ENCODE assay signal across 24 cellular contexts in genomic region chr2:85974395-85974794, GRCh38.
"Had no signal": no experiment of that assay in that cellular context is flagged by ENCODE, and none has a peak within 500 bp of the region (broad histone marks: within the 10 kb centered on the region; RNA-seq: fewer than 3 reads in every experiment).

No MANE protein-coding gene starts in this region.

- ATAC-seq: activated CD4-positive, alpha-beta T cell treated with anti-CD3 and anti-CD28 coated beads for 36 hours; activated naive CD4-positive, alpha-beta T cell treated with anti-CD3 and anti-CD28 coated beads, Interleukin-2, amount 50 U/mL, for 72 hours; activated T-cell treated with anti-CD3 and anti-CD28 coated beads, Interleukin-2, amount 50 U/mL, for 72 hours; left cardiac atrium; naive thymus-derived CD4-positive, alpha-beta T cell; right cardiac atrium had no signal

- H3K4me1 ChIP-seq: parathyroid adenoma had no signal

- H3K4me3 Mint-ChIP-seq: activated B cell treated with CpG ODN at 0.5 μM for 24 hours; activated CD4-positive, alpha-beta T cell treated with anti-CD3 and anti-CD28 coated beads for 36 hours; activated T-cell treated with anti-CD3 and anti-CD28 coated beads, Interleukin-2, amount 50 U/mL, for 72 hours; brain; endodermal cell; memory B cell; naive thymus-derived CD4-positive, alpha-beta T cell; T-helper 2 cell treated with Interferon-gamma antibody and Interleukin-4, amounts not matched to agents 5 μg/mL and 100 μg/mL, for 36 hours had no signal

- DNase-seq: activated B cell treated with CpG ODN at 0.5 μM for 24 hours; activated CD4-positive, alpha-beta T cell treated with anti-CD3 and anti-CD28 coated beads for 36 hours; activated CD4-positive, alpha-beta T cell treated with anti-CD3 and anti-CD28 coated beads, Interleukin-2, amount 50 U/mL, for 4 hours; activated naive CD4-positive, alpha-beta T cell; activated T-cell treated with anti-CD3 and anti-CD28 coated beads for 4 hours; activated T-cell treated with anti-CD3 and anti-CD28 coated beads, Interleukin-2, amount 50 U/mL, for 72 hours; gastrocnemius medialis; left cardiac atrium; midbrain; naive thymus-derived CD4-positive, alpha-beta T cell; right cardiac atrium; stimulated activated naive CD4-positive, alpha-beta T cell treated with Interleukin-2 at 50 U/mL for 16 hours; T-helper 1 cell had no signal

- H3K27me3 Mint-ChIP-seq: activated B cell treated with CpG ODN at 0.5 μM for 24 hours; activated CD4-positive, alpha-beta T cell treated with anti-CD3 and anti-CD28 coated beads for 36 hours; memory B cell had no signal

- H3K27me3 ChIP-seq: adrenal gland, ascending aorta, esophagus muscularis mucosa, gastrocnemius medialis, hepatocyte had no signal

- H3K9me3 ChIP-seq: adrenal gland, ascending aorta, esophagus muscularis mucosa, gastrocnemius medialis, thoracic aorta had no signal

- H3K27ac ChIP-seq: adrenal gland, ascending aorta, esophagus muscularis mucosa, gastrocnemius medialis, hepatocyte, parathyroid adenoma, thoracic aorta had no signal

- H3K4me1 Mint-ChIP-seq: activated CD4-positive, alpha-beta T cell treated with anti-CD3 and anti-CD28 coated beads for 36 hours; endodermal cell had no signal

- H3K27ac Mint-ChIP-seq: activated B cell treated with CpG ODN at 0.5 μM for 24 hours; activated CD4-positive, alpha-beta T cell treated with anti-CD3 and anti-CD28 coated beads for 36 hours; activated naive CD4-positive, alpha-beta T cell treated with anti-CD3 and anti-CD28 coated beads, Interleukin-2, amount 50 U/mL, for 72 hours; activated T-cell treated with anti-CD3 and anti-CD28 coated beads, Interleukin-2, amount 50 U/mL, for 72 hours; endodermal cell; memory B cell; naive thymus-derived CD4-positive, alpha-beta T cell; T-helper 2 cell treated with Interferon-gamma antibody and Interleukin-4, amounts not matched to agents 5 μg/mL and 100 μg/mL, for 36 hours had no signal

- H3K4me3 ChIP-seq: adrenal gland, ascending aorta, esophagus muscularis mucosa, gastrocnemius medialis, hepatocyte, thoracic aorta had no signal

- H3K36me3 ChIP-seq: adrenal gland, ascending aorta, esophagus muscularis mucosa, gastrocnemius medialis, thoracic aorta had no signal

- H3K36me3 Mint-ChIP-seq: activated naive CD4-positive, alpha-beta T cell treated with anti-CD3 and anti-CD28 coated beads, Interleukin-2, amount 50 U/mL, for 72 hours; brain had no signal
